ENCODE assay signal across 8 cellular contexts in genomic region chrX:20442597-20442996, GRCh38.
DNase-seq lines count a peak whose midpoint lies in the region; ATAC-seq and TF ChIP-seq lines count a peak whose summit lies in the region.

No MANE protein-coding gene starts in this region.

- no peaks in the 10 kb centered on the region for H3K4me1 ChIP-seq in OCI-LY1 (ENCODE audit: insufficient read depth, low read length, severe bottlenecking)

- no peak overlapping the region for H3K27ac ChIP-seq in OCI-LY1 (ENCODE audit: low read depth, low read length, poor library complexity, severe bottlenecking)

- no peaks in the 10 kb centered on the region for H3K9me3 ChIP-seq in OCI-LY1 (ENCODE audit: low read length)

- no peaks in the 10 kb centered on the region for H3K9me2 ChIP-seq in OCI-LY1 (ENCODE audit: low read depth, low read length)

- H3K36me3 ChIP-seq in OCI-LY1 (ENCODE audit: insufficient read depth, low read length) = no peaks in the 10 kb centered on the region

- no peak overlapping the region for H3K9ac ChIP-seq in OCI-LY1 (ENCODE audit: low read length)

- H3K27me3 Mint-ChIP-seq in natural killer cell (ENCODE audit: low read depth in 2 of 2) = no peaks in the 10 kb centered on the region
- H3K27me3 Mint-ChIP-seq in stimulated activated memory B cell treated with anti-CD40 and anti-IgM and Interleukin-4, amounts not matched to agents 10 μg/mL and 1 μg/mL and 100 μg/mL, for 72 hours = no peaks in the 10 kb centered on the region

- no peaks in the 10 kb centered on the region for H3F3A ChIP-seq in OCI-LY1 (ENCODE audit: insufficient read depth, low read length)

- no peaks in the 10 kb centered on the region for H3K9me3 Mint-ChIP-seq in natural killer cell
- no peaks in the 10 kb centered on the region for H3K9me3 Mint-ChIP-seq in stimulated activated memory B cell treated with anti-CD40 and anti-IgM and Interleukin-4, amounts not matched to agents 10 μg/mL and 1 μg/mL and 100 μg/mL, for 72 hours

- peaks cover 7 to 26% of the 10 kb centered on the region in 2 donors for H3K4me1 Mint-ChIP-seq in natural killer cell
- no peaks in the 10 kb centered on the region for H3K4me1 Mint-ChIP-seq in stimulated activated memory B cell treated with anti-CD40 and anti-IgM and Interleukin-4, amounts not matched to agents 10 μg/mL and 1 μg/mL and 100 μg/mL, for 72 hours

- H2AFZ ChIP-seq in OCI-LY1 (ENCODE audit: low read length) = no peak overlapping the region

- H3K79me2 ChIP-seq in OCI-LY1 (ENCODE audit: insufficient read depth, low read length) = no peaks in the 10 kb centered on the region

- no peak overlapping the region for H3K4me3 Mint-ChIP-seq in natural killer cell
- no peak overlapping the region for H3K4me3 Mint-ChIP-seq in stimulated activated memory B cell treated with anti-CD40 and anti-IgM and Interleukin-4, amounts not matched to agents 10 μg/mL and 1 μg/mL and 100 μg/mL, for 72 hours

- no peaks in the 10 kb centered on the region for H4K20me1 ChIP-seq in OCI-LY1 (ENCODE audit: insufficient read depth, low read length)

- H3K36me3 Mint-ChIP-seq in natural killer cell = no peaks in the 10 kb centered on the region
- no peaks in the 10 kb centered on the region for H3K36me3 Mint-ChIP-seq in stimulated activated memory B cell treated with anti-CD40 and anti-IgM and Interleukin-4, amounts not matched to agents 10 μg/mL and 1 μg/mL and 100 μg/mL, for 72 hours

- DNase-seq in AG09309 (ENCODE audit: low read depth) (peak; percentile 50), GM19240 (ENCODE audit: insufficient read length, low spot score) (peak; percentile 14), KBM-7 (peak; percentile 84), natural killer cell (peak; percentile 75)
- DNase-seq in activated CD8-positive, alpha-beta memory T cell treated with anti-CD3 and anti-CD28 coated beads, Interleukin-2, amount 50 U/mL, for 48 hours = peak; percentile 90

- no peaks in the 10 kb centered on the region for H3K27me3 ChIP-seq in OCI-LY1 (ENCODE audit: insufficient read depth, low read length)

- peak; percentile 66 for TF ChIP-seq CTCF in AG09309 (IDR thresholded peaks at IDR 0.05; ENCODE audit: control insufficient read depth, insufficient read depth, low read depth, low read length, missing control alignments)
- TF ChIP-seq CTCF in OCI-LY1 (IDR thresholded peaks at IDR 0.05; ENCODE audit: low read length) = peak; percentile 58
- TF ChIP-seq CTCF in natural killer cell (IDR thresholded peaks at IDR 0.05) = peak; percentile 64

- ATAC-seq in esophagus mucosa (peak; percentile 79), natural killer cell (peak; percentile 81 to 95 (median 92))
- ATAC-seq in stimulated activated memory B cell treated with anti-CD40 and anti-IgM and Interleukin-4, amounts not matched to agents 10 μg/mL and 1 μg/mL and 100 μg/mL, for 72 hours = peak; percentile 67

- no peak overlapping the region for H3K27ac Mint-ChIP-seq in natural killer cell
- no peak overlapping the region for H3K27ac Mint-ChIP-seq in stimulated activated memory B cell treated with anti-CD40 and anti-IgM and Interleukin-4, amounts not matched to agents 10 μg/mL and 1 μg/mL and 100 μg/mL, for 72 hours

- no peak overlapping the region for H3K4me3 ChIP-seq in AG09309 (ENCODE audit: control insufficient read depth, low read depth, low read length)
- H3K4me3 ChIP-seq in OCI-LY1 (ENCODE audit: low read depth, low read length, poor library complexity, severe bottlenecking) = no peak overlapping the region

- in situ Hi-C loops in KBM-7 (cut with MboI; ENCODE audit: low pct_unique_long_range_greater_than_20kb, low sequenced_read_pairs) = loop anchor here (25.0 kb wide), 1 partner anchor 180 kb away; the partner anchor contains the start of gene RPS6KA3

- intact Hi-C loops in natural killer cell (cut with micrococcal nuclease) = loop anchor here (1.0 kb wide), 1 partner anchor 189 kb away; no protein-coding TSS in a partner anchor

- no peak overlapping the region for H3K4me2 ChIP-seq in OCI-LY1 (ENCODE audit: low read length)

Comparison
In these comparisons a context has a peak if more than half of its experiments do, and no peak if none do; other contexts are left out.
1. DNase-seq: peak in every context shown above with its lines; median percentile 90 in activated CD8-positive, alpha-beta memory T cell treated with anti-CD3 and anti-CD28 coated beads, Interleukin-2, amount 50 U/mL, for 48 hours; 84 in KBM-7; 75 in natural killer cell; 50 in AG09309; 14 in GM19240.